8 cellular contexts compared by ENCODE assay signal in genomic region chrX:48468693-48469691, GRCh38. TPM values are rescaled to one million over a fixed set of nuclear protein-coding genes. Genes with fewer than 3 reads are reported as not detected.
DNase-seq lines count a peak whose midpoint lies in the region; ATAC-seq and TF ChIP-seq lines count a peak whose summit lies in the region.

No MANE protein-coding gene starts in this region.

- ATAC-seq in GM18868 (IDR thresholded peaks at IDR 0.05; ENCODE audit: unreplicated experiment), result peak; percentile 8
- ATAC-seq in mucosa of descending colon, result peak; percentile 24
- ATAC-seq in HG02938 (IDR thresholded peaks at IDR 0.05; ENCODE audit: unreplicated experiment), result no peak
- no peak for ATAC-seq in HG03439 (IDR thresholded peaks at IDR 0.05; ENCODE audit: unreplicated experiment)
- ATAC-seq in HG03469 (IDR thresholded peaks at IDR 0.05; ENCODE audit: unreplicated experiment), result no peak

- DNase-seq in NOMO-1 treated with DMSO at 0.1 percent for 48 hours (lab: John Stamatoyannopoulos, UW; ENCODE audit: unreplicated experiment) (peak; percentile 27), ascending aorta (ENCODE audit: low spot score in 2 of 2) (no peak), mucosa of descending colon (peak in 1 of 3 donors; percentile 42), vagina (ENCODE audit: extremely low spot score in 2 of 2) (peak in 1 of 2 donors; percentile 80)

- H3K27me3 ChIP-seq in ascending aorta (no peaks in the 10 kb centered on the region), vagina (no peaks in the 10 kb centered on the region)

- TF ChIP-seq POLR2A in vagina (IDR thresholded peaks at IDR 0.05), result no peak

- H3K4me3 ChIP-seq in ascending aorta, result peak overlapping the region; percentile 36 to 57
- no peak overlapping the region for H3K4me3 ChIP-seq in mucosa of descending colon
- H3K4me3 ChIP-seq in vagina, result peak overlapping the region; percentile 7 to 34

- H3K36me3 ChIP-seq in ascending aorta (no peaks in the 10 kb centered on the region), mucosa of descending colon (ENCODE audit: low read depth) (no peaks in the 10 kb centered on the region), vagina (no peaks in the 10 kb centered on the region)

- no peak overlapping the region for H3K27ac ChIP-seq in ascending aorta
- peak overlapping the region; percentile 8 for H3K27ac ChIP-seq in vagina

- H3K9me3 ChIP-seq in ascending aorta, result no peaks in the 10 kb centered on the region
- H3K9me3 ChIP-seq in mucosa of descending colon, result no peaks in the 10 kb centered on the region
- no peaks in the 10 kb centered on the region for H3K9me3 ChIP-seq in vagina

- H3K4me1 ChIP-seq in ascending aorta (no peaks in the 10 kb centered on the region), mucosa of descending colon (ENCODE audit: low read depth) (no peaks in the 10 kb centered on the region), vagina (no peaks in the 10 kb centered on the region)

- TF ChIP-seq CTCF in ascending aorta (IDR thresholded peaks at IDR 0.05), result peak in 1 of 3 experiments; percentile 23
- no peak for TF ChIP-seq CTCF in mucosa of descending colon (IDR thresholded peaks at IDR 0.05)
- no peak for TF ChIP-seq CTCF in vagina (IDR thresholded peaks at IDR 0.05)

- intact Hi-C loops in ascending aorta (cut with DNase I) (no loop called here), mucosa of descending colon (cut with DNase I, micrococcal nuclease) (no loop called here), vagina (cut with DNase I) (no loop called here)

RNA-seq across cellular contexts. Expression of gene SLC38A5, which starts 1.1 kb away (rescaled TPM):
- total RNA-seq in ascending aorta (39.6 TPM), mucosa of descending colon (10 to 100 TPM in 1 of 3 donors, 1 to 10 TPM in 2; 7.3 to 25.9 (median 9.7) TPM), vagina (15.5 TPM)

RNA-seq across cellular contexts. Expression of gene FTSJ1, which starts 7.0 kb away (rescaled TPM):
- 159 TPM for total RNA-seq in ascending aorta
- 10 to 100 TPM; 22.1 to 22.8 (median 22.7) TPM for total RNA-seq in mucosa of descending colon
- total RNA-seq in vagina, result 31.7 TPM

RNA-seq across cellular contexts. Expression of gene PORCN, which starts 39.8 kb away (rescaled TPM):
- 6.2 TPM for total RNA-seq in ascending aorta
- 1 to 10 TPM; 3.9 to 9.2 (median 6.3) TPM for total RNA-seq in mucosa of descending colon
- 15.7 TPM for total RNA-seq in vagina

RNA-seq across cellular contexts. Expression of gene EBP, which starts 52.6 kb away (rescaled TPM):
- total RNA-seq in ascending aorta, result 76.2 TPM
- total RNA-seq in mucosa of descending colon, result 100 to 1,000 TPM in 2 of 3 donors, 10 to 100 TPM in 1; 60.5 to 161 (median 158) TPM
- 55.2 TPM for total RNA-seq in vagina

RNA-seq across cellular contexts. Expression of gene SSX4B, which starts 57.2 kb away (rescaled TPM):
- total RNA-seq in ascending aorta, result not detected
- not detected for total RNA-seq in mucosa of descending colon
- total RNA-seq in vagina, result not detected

Comparison
In these comparisons a context has a peak if more than half of its experiments do, and no peak if none do; other contexts are left out.
1. ATAC-seq: peak in GM18868 (single experiment) and mucosa of descending colon (single experiment); none in HG02938 (single experiment), HG03439 (single experiment) and HG03469 (single experiment).